Comparison of ENCODE assay signal across 9 cellular contexts in genomic region chr5:114361724-114362196, GRCh38.
DNase-seq lines count a peak whose midpoint lies in the region; ATAC-seq and TF ChIP-seq lines count a peak whose summit lies in the region.
"Had no signal": no experiment of that assay in that cellular context is flagged by ENCODE, and none has a peak within 500 bp of the region (broad histone marks: within the 10 kb centered on the region; RNA-seq: fewer than 3 reads in every experiment).

KCNN2 (plus strand) TSS chr5:114362070; CDS start chr5:114362140, 70 bp downstream.

- H3K4me1 Mint-ChIP-seq in T-helper 1 cell treated with Interleukin-12 subunit alpha and Interleukin-12 subunit beta and Interleukin-4 antibody, amounts not matched to agents 30 μg/mL and 1 μg/mL, for 36 hours (ENCODE audit: low read depth), result peaks cover 2% of the 10 kb centered on the region

- no peaks in the 10 kb centered on the region for H3K9me3 Mint-ChIP-seq in T-helper 1 cell treated with Interleukin-12 subunit alpha and Interleukin-12 subunit beta and Interleukin-4 antibody, amounts not matched to agents 30 μg/mL and 1 μg/mL, for 36 hours

- TF ChIP-seq CTCF in astrocyte of the cerebellum (IDR thresholded peaks at IDR 0.05; ENCODE audit: low read depth, low read length, missing control alignments) (no peak), retinal pigment epithelial cell (conservative IDR thresholded peaks at IDR 0.05; ENCODE audit: low read depth, low read length) (no peak)

- H3K27ac Mint-ChIP-seq in T-helper 1 cell treated with Interleukin-12 subunit alpha and Interleukin-12 subunit beta and Interleukin-4 antibody, amounts not matched to agents 30 μg/mL and 1 μg/mL, for 36 hours, result peak within 1 kb of the TSS; percentile 34
- H3K27ac Mint-ChIP-seq: activated naive CD8-positive, alpha-beta T cell had no signal

- peak; percentile 66 for ATAC-seq in HG02973 (IDR thresholded peaks at IDR 0.05; ENCODE audit: unreplicated experiment)
- ATAC-seq in HG02938 (IDR thresholded peaks at IDR 0.05; ENCODE audit: unreplicated experiment), result no peak

- H3K4me3 ChIP-seq in astrocyte of the cerebellum (ENCODE audit: low read depth, low read length) (peak within 1 kb of the TSS; percentile 48), retinal pigment epithelial cell (ENCODE audit: low read length) (peak within 1 kb of the TSS; percentile 54)

- no peaks in the 10 kb centered on the region for H3K36me3 Mint-ChIP-seq in T-helper 1 cell treated with Interleukin-12 subunit alpha and Interleukin-12 subunit beta and Interleukin-4 antibody, amounts not matched to agents 30 μg/mL and 1 μg/mL, for 36 hours (ENCODE audit: low read depth)
- H3K36me3 Mint-ChIP-seq: activated naive CD8-positive, alpha-beta T cell had no signal

- H3K4me3 Mint-ChIP-seq in T-helper 1 cell treated with Interleukin-12 subunit alpha and Interleukin-12 subunit beta and Interleukin-4 antibody, amounts not matched to agents 30 μg/mL and 1 μg/mL, for 36 hours, result peak within 1 kb of the TSS; percentile 39
- H3K4me3 Mint-ChIP-seq: activated naive CD8-positive, alpha-beta T cell had no signal

- H3K27me3 Mint-ChIP-seq in T-helper 1 cell treated with Interleukin-12 subunit alpha and Interleukin-12 subunit beta and Interleukin-4 antibody, amounts not matched to agents 30 μg/mL and 1 μg/mL, for 36 hours (ENCODE audit: low read depth), result peaks cover 54% of the 10 kb centered on the region

- in situ Hi-C loops in astrocyte of the cerebellum (cut with HindIII; ENCODE audit: low sequenced_read_pairs), result no loop called here

- no peak for DNase-seq in T-helper 1 cell
- peak; percentile 18 for DNase-seq in NCI-H345 treated with DMSO at 0.1 percent for 48 hours (lab: John Stamatoyannopoulos, UW; ENCODE audit: unreplicated experiment)
- peak; percentile 3 for DNase-seq in astrocyte of the cerebellum (ENCODE audit: low read depth)
- DNase-seq in iPS DF 19.7 (ENCODE audit: low read depth, low spot score), result peak; percentile 80
- DNase-seq in retinal pigment epithelial cell (ENCODE audit: low read depth), result peak; percentile 34

Comparison
In these comparisons a context has a peak if more than half of its experiments do, and no peak if none do; other contexts are left out.
1. DNase-seq: peak in NCI-H345 treated with DMSO at 0.1 percent for 48 hours (single experiment), astrocyte of the cerebellum (single experiment), iPS DF 19.7 (single experiment) and retinal pigment epithelial cell (single experiment); none in T-helper 1 cell (0 of 5).